Comparison of ENCODE assay signal across 17 cellular contexts in the genomic region with DNA sequence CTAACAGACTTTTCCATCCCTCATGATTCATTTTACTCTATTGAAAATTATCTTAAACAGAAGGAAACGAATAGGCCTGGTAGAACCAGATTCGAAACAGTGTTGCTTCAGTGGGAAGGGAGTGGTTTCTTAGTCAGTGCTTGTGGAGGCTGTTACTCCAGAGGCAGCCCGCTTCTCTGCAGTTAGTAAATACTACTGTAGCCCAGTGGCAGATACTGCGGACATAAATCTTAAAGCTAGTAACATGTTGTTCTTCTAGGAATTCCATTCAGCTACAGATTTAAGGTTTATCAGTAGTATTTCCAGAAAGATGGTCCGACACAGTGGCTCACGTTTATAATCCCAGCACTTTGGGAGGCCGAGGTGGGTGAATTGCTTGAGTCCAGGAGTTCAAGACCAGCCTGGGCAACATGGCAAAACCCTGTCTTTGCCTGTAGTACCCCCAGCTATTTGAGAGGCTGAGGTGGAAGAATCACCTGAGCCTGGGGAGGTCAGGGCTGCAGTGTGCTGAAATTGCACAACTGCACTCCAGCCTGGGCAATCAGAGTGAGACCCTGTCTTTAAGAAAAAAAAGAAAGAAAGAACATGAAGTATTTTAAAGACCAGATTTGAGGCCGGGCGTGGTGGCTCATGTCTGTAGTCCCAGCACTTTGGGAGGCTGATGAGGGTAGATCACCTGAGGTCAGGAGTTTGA. TPM values are rescaled to one million over a fixed set of nuclear protein-coding genes. Genes with fewer than 3 reads are reported as not detected.
A peak's percentile ranks its signal among the peaks of the same experiment; 100 is the strongest.
DNase-seq lines count a peak whose midpoint lies in the region; ATAC-seq and TF ChIP-seq lines count a peak whose summit lies in the region.
"Had no signal": no experiment of that assay in that cellular context is flagged by ENCODE, and none has a peak within 500 bp of the region (broad histone marks: within the 10 kb centered on the region; RNA-seq: fewer than 3 reads in every experiment).

No MANE protein-coding gene starts in this region.

- no peak overlapping the region for H3K4me3 ChIP-seq in esophagus squamous epithelium
- no peak overlapping the region for H3K4me3 ChIP-seq in osteoblast (ENCODE audit: insufficient read depth, low read length)
- H3K4me3 ChIP-seq in tibial artery = no peak overlapping the region
- H3K4me3 ChIP-seq: BLaER1 had no signal

- ATAC-seq in HG03095 (IDR thresholded peaks at IDR 0.05; ENCODE audit: unreplicated experiment) = no peak
- ATAC-seq: stimulated activated naive CD8-positive, alpha-beta T cell treated with anti-CD3 and anti-CD28 coated beads, Interleukin-15, amount 100 ng/mL, for 72 hours had no signal

- H3K27ac Mint-ChIP-seq in CD14-positive monocyte = peak overlapping the region in 5 of 7 donors; percentile 3 to 79 (median 40)
- H3K27ac Mint-ChIP-seq: stimulated activated naive CD8-positive, alpha-beta T cell treated with anti-CD3 and anti-CD28 coated beads, Interleukin-15, amount 100 ng/mL, for 72 hours had no signal

- H4K20me1 ChIP-seq in osteoblast (ENCODE audit: insufficient read depth, low read length) = peaks cover 12% of the 10 kb centered on the region

- peaks cover 48% of the 10 kb centered on the region for H3K79me2 ChIP-seq in osteoblast (ENCODE audit: insufficient read depth, low read length)

- 59 to 78% methylated on average over 9 of the region's 9 CpGs for WGBS in esophagus squamous epithelium, 2 donors

- H3K9me3 Mint-ChIP-seq in CD14-positive monocyte = no peaks in the 10 kb centered on the region
- H3K9me3 Mint-ChIP-seq: neural crest cell; stimulated activated naive CD8-positive, alpha-beta T cell treated with anti-CD3 and anti-CD28 coated beads, Interleukin-15, amount 100 ng/mL, for 72 hours had no signal

- H3K4me1 ChIP-seq in esophagus squamous epithelium (peaks cover 13 to 73% (median 18%) of the 10 kb centered on the region in 3 donors), osteoblast (ENCODE audit: insufficient read depth, low read length) (peaks cover 13% of the 10 kb centered on the region), tibial artery (peaks cover 0 to 17% (median 5%) of the 10 kb centered on the region in 4 donors)
- H3K4me1 ChIP-seq: BLaER1 had no signal

- no peaks in the 10 kb centered on the region for H3K9me3 ChIP-seq in esophagus squamous epithelium
- H3K9me3 ChIP-seq in osteoblast (ENCODE audit: low read depth, low read length) = no peaks in the 10 kb centered on the region
- no peaks in the 10 kb centered on the region for H3K9me3 ChIP-seq in tibial artery
- H3K9me3 ChIP-seq: SK-N-SH had no signal

- no peak for TF ChIP-seq CTCF in CD14-positive monocyte (IDR thresholded peaks at IDR 0.05)
- no peak for TF ChIP-seq CTCF in RWPE1 (conservative IDR thresholded peaks at IDR 0.05; ENCODE audit: low read depth)
- no peak for TF ChIP-seq CTCF in esophagus squamous epithelium (IDR thresholded peaks at IDR 0.05)
- TF ChIP-seq CTCF in osteoblast (IDR thresholded peaks at IDR 0.05; ENCODE audit: extremely low read depth, low read depth, low read length) = no peak
- no peak for TF ChIP-seq CTCF in tibial artery (IDR thresholded peaks at IDR 0.05)

- H3K27ac ChIP-seq in RWPE1 (peak overlapping the region; percentile 37; the same call in 1 of the 2 replicates), esophagus squamous epithelium (peak overlapping the region; percentile 46 to 80 (median 72)), osteoblast (ENCODE audit: low read depth, low read length) (no peak overlapping the region), tibial artery (no peak overlapping the region)
- H3K27ac ChIP-seq: BLaER1 had no signal

- H2AFZ ChIP-seq in osteoblast (ENCODE audit: low read length) = no peak overlapping the region

- peaks cover 41% of the 10 kb centered on the region for H3K4me1 Mint-ChIP-seq in CD14-positive monocyte

- H3K4me2 ChIP-seq in osteoblast (ENCODE audit: insufficient read depth, low read length) = no peak overlapping the region
- H3K4me2 ChIP-seq: BLaER1, SK-N-SH had no signal

- DNase-seq in CD14-positive monocyte (ENCODE audit: low spot score) (no peak), RWPE1 (ENCODE audit: low spot score) (peak; percentile 55), esophagus squamous epithelium (lab: John Stamatoyannopoulos, UW) (no peak), osteoblast (ENCODE audit: insufficient read length, low spot score, missing footprints) (peak; percentile 80), DMS 273 (lab: John Stamatoyannopoulos, UW; ENCODE audit: unreplicated experiment) (no peak), tibial artery (no peak), NOMO-1 treated with DMSO at 0.1 percent for 48 hours (lab: John Stamatoyannopoulos, UW; ENCODE audit: unreplicated experiment) (no peak)
- DNase-seq: activated CD4-positive, alpha-beta T cell treated with anti-CD3 and anti-CD28 coated beads, Interleukin-2, amount 50 U/mL, for 4 hours; activated naive CD4-positive, alpha-beta T cell treated with anti-CD3 and anti-CD28 coated beads, Interleukin-2, amount 50 U/mL, for 16 hours; effector CD8-positive, alpha-beta T cell; NCI-H446 treated with DMSO at 0.1 percent for 48 hours; SK-N-SH; stimulated activated CD4-positive, alpha-beta T cell treated with anti-CD3 and anti-CD28 coated beads, Interleukin-1b, Interleukin-23, amount 100 ng/mL, for 48 hours; stimulated activated naive CD8-positive, alpha-beta T cell treated with anti-CD3 and anti-CD28 coated beads, Interleukin-15, amount 100 ng/mL, for 72 hours had no signal

- H3K4me3 Mint-ChIP-seq in CD14-positive monocyte = no peak overlapping the region
- H3K4me3 Mint-ChIP-seq: neural crest cell; stimulated activated naive CD8-positive, alpha-beta T cell treated with anti-CD3 and anti-CD28 coated beads, Interleukin-15, amount 100 ng/mL, for 72 hours had no signal

- H3K27me3 Mint-ChIP-seq in CD14-positive monocyte (ENCODE audit: low read depth in 3 of 3) = no peaks in the 10 kb centered on the region
- H3K27me3 Mint-ChIP-seq: stimulated activated naive CD8-positive, alpha-beta T cell treated with anti-CD3 and anti-CD28 coated beads, Interleukin-15, amount 100 ng/mL, for 72 hours had no signal

- POLR2A ChIA-PET in RWPE1 (lab: Yijun Ruan, JAX; ENCODE audit: low non-redundant PET) = no interaction called here

- peaks cover 0 to 3% (median 0%) of the 10 kb centered on the region in 3 donors for H3K36me3 ChIP-seq in esophagus squamous epithelium
- H3K36me3 ChIP-seq in osteoblast (ENCODE audit: insufficient read depth, low read length) = no peaks in the 10 kb centered on the region
- H3K36me3 ChIP-seq in tibial artery = no peaks in the 10 kb centered on the region

- intact Hi-C loops in CD14-positive monocyte (cut with micrococcal nuclease) = loop anchor here in 1 of 2 donors (5.0 kb wide), 1 partner anchor 43 kb away; no protein-coding TSS in a partner anchor
- intact Hi-C loops in esophagus squamous epithelium (cut with DNase I) = no loop called here
- intact Hi-C loops in tibial artery (cut with DNase I; ENCODE audit: low total_unique reads) = no loop called here

- peaks cover 3 to 13% of the 10 kb centered on the region in 2 donors for H3K36me3 Mint-ChIP-seq in CD14-positive monocyte

- no peak for TF ChIP-seq POLR2A in esophagus squamous epithelium (IDR thresholded peaks at IDR 0.05)

- CTCF ChIA-PET in RWPE1 (lab: Yijun Ruan, JAX) = interaction anchor here (0.6 kb wide), 1 partner anchor 30 kb away, joined by 4 read pairs; no protein-coding TSS in a partner anchor

- no peaks in the 10 kb centered on the region for H3K27me3 ChIP-seq in esophagus squamous epithelium
- H3K27me3 ChIP-seq in osteoblast (ENCODE audit: insufficient read depth, low read length) = no peaks in the 10 kb centered on the region
- no peaks in the 10 kb centered on the region for H3K27me3 ChIP-seq in tibial artery
- H3K27me3 ChIP-seq: BLaER1 had no signal

RNA-seq across cellular contexts. Expression of a gene that starts 45.9 kb away (rescaled TPM):
- 1 to 10 TPM; 3.5 to 6.5 TPM for polyA plus RNA-seq in CD14-positive monocyte
- 10 to 100 TPM; 31.1 to 57.2 (median 46.5) TPM for total RNA-seq in esophagus squamous epithelium
- total RNA-seq in osteoblast = 28.2 and 29.8 TPM in 2 replicates

Comparison
In these comparisons a context has a peak if more than half of its experiments do, and no peak if none do; other contexts are left out.
1. DNase-seq: peak in RWPE1 (single experiment) and osteoblast (single experiment); none in CD14-positive monocyte (single experiment), esophagus squamous epithelium (single experiment), DMS 273 (single experiment), tibial artery (0 of 2) and NOMO-1 treated with DMSO at 0.1 percent for 48 hours (single experiment).
2. H3K27ac ChIP-seq: peak in RWPE1 (single experiment) and esophagus squamous epithelium (4 of 4); none in osteoblast (single experiment) and tibial artery (0 of 2).